Comparison of ENCODE assay signal across 8 cellular contexts in the genomic region with DNA sequence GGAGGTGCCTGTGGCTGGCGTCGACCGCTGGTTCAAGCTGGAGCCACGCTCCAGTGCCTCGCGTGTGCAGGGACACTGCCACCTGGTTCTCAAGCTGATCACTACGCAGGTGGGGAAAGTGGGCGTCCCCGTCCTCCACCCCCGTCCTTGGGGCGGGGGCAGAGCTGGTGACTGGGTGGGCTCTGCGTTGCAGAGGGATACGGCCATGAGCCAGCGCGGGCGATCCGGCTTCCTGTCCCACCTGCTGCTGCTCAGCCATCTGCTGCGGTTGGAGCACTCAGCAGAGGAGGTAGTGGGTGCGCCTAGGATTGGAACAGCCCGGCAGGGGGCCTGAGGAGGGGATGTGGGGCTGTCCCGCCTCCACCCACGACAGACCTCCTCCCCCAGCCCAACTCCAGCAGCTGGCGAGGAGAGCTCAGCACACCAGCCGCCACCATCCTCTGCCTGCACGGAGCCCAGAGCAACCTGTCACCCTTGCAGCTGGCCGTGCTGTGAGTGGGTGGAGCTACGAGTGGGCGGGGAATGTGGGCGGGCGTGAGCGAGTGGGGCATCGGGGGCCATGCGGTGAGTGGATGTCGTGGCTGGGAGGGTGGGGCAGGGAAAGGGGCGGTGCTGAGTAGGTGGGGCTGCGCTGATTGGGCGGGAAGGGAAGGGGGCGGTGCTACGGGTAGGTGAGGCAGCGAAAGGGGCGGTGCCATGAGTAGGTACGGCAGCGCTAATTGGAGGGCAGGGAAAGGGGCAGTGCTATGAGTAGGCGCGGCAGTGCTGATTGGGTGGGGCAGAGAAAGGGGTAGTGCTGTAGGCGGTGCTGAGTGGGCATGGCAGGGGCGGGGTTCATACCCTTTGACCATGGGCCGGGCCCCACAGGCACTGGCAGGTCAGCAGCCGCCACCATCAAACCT. TPM values are rescaled to one million over a fixed set of nuclear protein-coding genes. Genes with fewer than 3 reads are reported as not detected.
DNase-seq lines count a peak whose midpoint lies in the region; FAIRE-seq and TF ChIP-seq lines count a peak whose summit lies in the region.

No MANE protein-coding gene starts in this region.

- H3F3A ChIP-seq in MM.1S (ENCODE audit: insufficient read depth, low read length) = no peaks in the 10 kb centered on the region

- H3K4me2 ChIP-seq in MM.1S (ENCODE audit: low read depth, low read length) = peak overlapping the region; percentile 98

- H4K20me1 ChIP-seq in MM.1S (ENCODE audit: insufficient read depth, low read length) = no peaks in the 10 kb centered on the region

- DNase-seq in GM03348 (ENCODE audit: low spot score) = peak; percentile 90
- peak; percentile 99 for DNase-seq in HEK293T (ENCODE audit: extremely low spot score)
- peak; percentile 98 for DNase-seq in MM.1S
- DNase-seq in activated T-helper 9 cell treated with anti-CD3 and anti-CD28 coated beads, Interleukin-2, amount 50 U/mL, for 16 hours (ENCODE audit: low read depth) = peak; percentile 83
- DNase-seq in frontal cortex (ENCODE audit: low spot score in 2 of 2) = peak; percentile 94 to 98
- peak in 54 of 56 donors; percentile 9 to 97 (median 64) for DNase-seq in nucleus accumbens (lab: John Stamatoyannopoulos, UW)
- DNase-seq in testis = peak; percentile 98

- TF ChIP-seq CTCF in MM.1S (IDR thresholded peaks at IDR 0.05; ENCODE audit: low read length) (no peak), testis (IDR thresholded peaks at IDR 0.05) (no peak)

- H3K9ac ChIP-seq in MM.1S (ENCODE audit: low read length) = peak overlapping the region; percentile 35; the same call in 1 of the 2 replicates

- H3K27me3 ChIP-seq in MM.1S (replicated peaks; ENCODE audit: insufficient read depth, low read length) = peaks cover 12% of the 10 kb centered on the region
- H3K27me3 ChIP-seq in testis = no peaks in the 10 kb centered on the region

- peak overlapping the region; percentile 62 for H3K4me3 ChIP-seq in MM.1S (ENCODE audit: low read length)
- H3K4me3 ChIP-seq in testis = peak overlapping the region; percentile 8 to 15

- POLR2A ChIA-PET in HEK293T (lab: Yijun Ruan, JAX) = interaction anchor here (1.1 kb wide), 1 partner anchor 78 kb away, joined by 3 read pairs; a partner anchor contains a TSS

- FAIRE-seq in frontal cortex (lab: Jason Lieb, UNC) = no peak

- intact Hi-C loops in testis (cut with DNase I; ENCODE audit: low total_unique reads) = no loop called here

- 6 to 10% methylated on average over 23 to 42 of the region's 49 CpGs for WGBS in testis, 2 donors

- H3K9me2 ChIP-seq in MM.1S (replicated peaks; ENCODE audit: insufficient read depth, low read length) = no peaks in the 10 kb centered on the region

- H3K27ac ChIP-seq in MM.1S (ENCODE audit: low read length) (no peak overlapping the region), testis (no peak overlapping the region)

- H3K4me1 ChIP-seq in MM.1S (ENCODE audit: low read length) = peaks cover 7% of the 10 kb centered on the region
- peaks cover 20% of the 10 kb centered on the region for H3K4me1 ChIP-seq in testis

- CTCF ChIA-PET in HEK293T (lab: Yijun Ruan, JAX) = no interaction called here

- H3K9me3 ChIP-seq in MM.1S (replicated peaks; ENCODE audit: insufficient read depth, low read length) (no peaks in the 10 kb centered on the region), testis (no peaks in the 10 kb centered on the region)

- peak overlapping the region; percentile 81 for H2AFZ ChIP-seq in MM.1S (ENCODE audit: low read length)

- no peaks in the 10 kb centered on the region for H3K79me2 ChIP-seq in MM.1S (ENCODE audit: low read length)

- TF ChIP-seq POLR2A in Raji (IDR thresholded peaks at IDR 0.05; ENCODE audit: insufficient read depth, low read depth, low read length) (peak; percentile 34; the same call in 1 of the 2 replicates), testis (IDR thresholded peaks at IDR 0.05) (no peak)

- H3K36me3 ChIP-seq in MM.1S (replicated peaks; ENCODE audit: insufficient read depth, low read length) (no peaks in the 10 kb centered on the region), testis (ENCODE audit: low read depth, missing control alignments) (no peaks in the 10 kb centered on the region)

TF ChIP-seq in HEK293T, 16 proteins besides CTCF, POLR2A, EP300 and RAD21:
- no peak for TF ChIP-seq CTBP1 (IDR thresholded peaks at IDR 0.05; ENCODE audit: borderline replicate concordance)
- TF ChIP-seq HDGF (IDR thresholded peaks at IDR 0.05; ENCODE audit: borderline replicate concordance) = 0 out of 2 replicates have a peak, but pooled peaks have one; percentile 69
- TF ChIP-seq L3MBTL2 (conservative IDR thresholded peaks at IDR 0.05) = no peak
- no peak for TF ChIP-seq ELF4 (IDR thresholded peaks at IDR 0.05)
- TF ChIP-seq SP1 (IDR thresholded peaks at IDR 0.05) = peak; percentile 93
- TF ChIP-seq, protein P1, sequence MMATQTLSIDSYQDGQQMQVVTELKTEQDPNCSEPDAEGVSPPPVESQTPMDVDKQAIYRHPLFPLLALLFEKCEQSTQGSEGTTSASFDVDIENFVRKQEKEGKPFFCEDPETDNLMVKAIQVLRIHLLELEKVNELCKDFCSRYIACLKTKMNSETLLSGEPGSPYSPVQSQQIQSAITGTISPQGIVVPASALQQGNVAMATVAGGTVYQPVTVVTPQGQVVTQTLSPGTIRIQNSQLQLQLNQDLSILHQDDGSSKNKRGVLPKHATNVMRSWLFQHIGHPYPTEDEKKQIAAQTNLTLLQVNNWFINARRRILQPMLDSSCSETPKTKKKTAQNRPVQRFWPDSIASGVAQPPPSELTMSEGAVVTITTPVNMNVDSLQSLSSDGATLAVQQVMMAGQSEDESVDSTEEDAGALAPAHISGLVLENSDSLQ (IDR thresholded peaks at IDR 0.05) = no peak; the same call in 1 of the 2 replicates
- TF ChIP-seq FOXM1 (IDR thresholded peaks at IDR 0.05; ENCODE audit: borderline replicate concordance) = no peak
- TF ChIP-seq SUZ12 (IDR thresholded peaks at IDR 0.05) = no peak
- no peak for TF ChIP-seq FOXA1 (IDR thresholded peaks at IDR 0.05)
- TF ChIP-seq LEF1 (IDR thresholded peaks at IDR 0.05; ENCODE audit: borderline replicate concordance) = no peak

RNA-seq across cellular contexts. Expression of a gene that starts 8.9 kb away (rescaled TPM):
- total RNA-seq in frontal cortex (39.5 TPM), testis (10 to 100 TPM; 79.4 to 89.5 TPM)
- polyA plus RNA-seq in testis (ENCODE audit: insufficient read depth, low read depth, low replicate concordance) = 40.9 TPM

RNA-seq across cellular contexts. Expression of a gene that starts 9.0 kb away (rescaled TPM):
- total RNA-seq in frontal cortex (17.9 TPM), testis (100 to 1,000 TPM; 106 to 150 TPM)
- polyA plus RNA-seq in testis (ENCODE audit: insufficient read depth, low read depth, low replicate concordance) = 67.8 TPM

RNA-seq across cellular contexts. Expression of a gene that starts 9.3 kb away (rescaled TPM):
- 11.4 TPM for total RNA-seq in frontal cortex
- 10 to 100 TPM; 29.8 to 60.4 TPM for total RNA-seq in testis
- polyA plus RNA-seq in testis (ENCODE audit: insufficient read depth, low read depth, low replicate concordance) = 23.0 TPM

RNA-seq across cellular contexts. Expression of a gene that starts 33.3 kb away (rescaled TPM):
- total RNA-seq in frontal cortex (48.5 TPM), testis (100 to 1,000 TPM; 116 to 127 TPM)
- 143 TPM for polyA plus RNA-seq in testis (ENCODE audit: insufficient read depth, low read depth, low replicate concordance)
